In genomic region chr14:77058785-77059184, GRCh38 we compare ENCODE assay signal across 1 cellular context.
TF ChIP-seq lines count a peak whose summit lies in the region.

No MANE protein-coding gene starts in this region.

TF ChIP-seq in A549, 52 proteins besides CTCF, POLR2A, EP300 and RAD21 (continued from another document):
- TF ChIP-seq ATOH8 (CRISPR knock-in tag; IDR thresholded peaks at IDR 0.05; ENCODE audit: low read depth) (no peak), BCL3 (IDR thresholded peaks at IDR 0.05) (no peak), CHD4 (IDR thresholded peaks at IDR 0.05; ENCODE audit: borderline replicate concordance) (no peak), SREBF2 (IDR thresholded peaks at IDR 0.05) (no peak)
TF ChIP-seq in A549: peak in this region for 0.
